Comparison of ENCODE assay signal across 9 cellular contexts in the genomic region with DNA sequence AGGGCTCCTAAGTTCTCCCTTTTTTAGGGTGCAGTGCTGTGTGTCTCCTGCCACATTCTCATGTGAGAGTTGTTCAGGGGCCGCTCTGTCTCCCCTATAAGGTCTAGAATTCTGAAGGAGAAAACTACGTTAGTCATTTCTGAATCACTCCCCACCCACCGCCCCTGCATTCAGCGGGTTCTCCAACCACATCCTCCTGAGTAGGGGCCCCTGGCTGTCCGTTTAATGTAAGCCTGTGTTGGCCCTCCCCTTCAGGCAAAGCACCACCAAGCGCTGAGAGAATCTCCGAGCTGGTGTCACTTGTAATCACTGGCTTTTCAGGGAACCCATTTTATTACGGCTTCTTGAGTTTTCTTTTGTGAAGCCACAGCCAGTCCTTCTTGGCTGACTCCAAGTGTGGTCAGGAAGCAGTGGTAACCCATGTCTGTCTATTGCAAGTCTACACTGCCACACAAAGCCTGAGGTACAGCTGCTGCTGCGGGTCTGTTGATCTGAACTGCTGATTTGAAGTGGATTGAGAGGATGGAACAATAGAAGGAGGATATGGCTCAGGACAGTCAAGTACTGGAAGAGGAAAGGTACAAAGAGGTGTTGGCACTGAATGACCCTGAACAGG.
A peak's percentile ranks its signal among the peaks of the same experiment; 100 is the strongest.
DNase-seq lines count a peak whose midpoint lies in the region; ATAC-seq lines count a peak whose summit lies in the region.
"Had no signal": no experiment of that assay in that cellular context is flagged by ENCODE, and none has a peak within 500 bp of the region (broad histone marks: within the 10 kb centered on the region; RNA-seq: fewer than 3 reads in every experiment).

No MANE protein-coding gene starts in this region.

- H3K27me3 ChIP-seq in BLaER1: no peaks in the 10 kb centered on the region; the same call in 1 of the 2 replicates

- no peaks in the 10 kb centered on the region for H4K20me1 ChIP-seq in BLaER1

- peaks cover 22% of the 10 kb centered on the region for H3K9me3 ChIP-seq in BLaER1

- peak overlapping the region; percentile 47; the same call in 1 of the 2 replicates for H3K27ac ChIP-seq in BLaER1

- peak; percentile 73 for ATAC-seq in GM21367 (IDR thresholded peaks at IDR 0.05; ENCODE audit: unreplicated experiment)

- no peak overlapping the region for H3K9ac ChIP-seq in BLaER1

- H3K36me3 ChIP-seq in BLaER1: peaks cover 7% of the 10 kb centered on the region; the same call in 1 of the 2 replicates

- peak overlapping the region; percentile 28 for H3K4me2 ChIP-seq in BLaER1

- no peak overlapping the region for H3K4me3 ChIP-seq in BLaER1
- H3K4me3 ChIP-seq: skin epidermis had no signal

- H3K4me1 ChIP-seq in BLaER1: peaks cover 12% of the 10 kb centered on the region

- DNase-seq in HK-2 (ENCODE audit: unreplicated experiment) (peak; percentile 51), non-pigmented ciliary epithelial cell (ENCODE audit: low read depth) (peak; percentile 53), HCEC 1CT (no peak), NCI-H2227 treated with DMSO at 0.1 percent for 48 hours (lab: John Stamatoyannopoulos, UW) (no peak), SHP77 (lab: John Stamatoyannopoulos, UW) (no peak)
- peak; percentile 66 to 78 for DNase-seq in activated CD8-positive, alpha-beta memory T cell treated with anti-CD3 and anti-CD28 coated beads for 4 hours (ENCODE audit: low read depth in 2 of 2)

Comparison
In these comparisons a context has a peak if more than half of its experiments do, and no peak if none do; other contexts are left out.
1. DNase-seq: peak in HK-2 (single experiment), activated CD8-positive, alpha-beta memory T cell treated with anti-CD3 and anti-CD28 coated beads for 4 hours (2 of 2) and non-pigmented ciliary epithelial cell (single experiment); none in HCEC 1CT (single experiment), NCI-H2227 treated with DMSO at 0.1 percent for 48 hours (single experiment) and SHP77 (0 of 2).